ENCODE assay signal across 8 cellular contexts in the genomic region with DNA sequence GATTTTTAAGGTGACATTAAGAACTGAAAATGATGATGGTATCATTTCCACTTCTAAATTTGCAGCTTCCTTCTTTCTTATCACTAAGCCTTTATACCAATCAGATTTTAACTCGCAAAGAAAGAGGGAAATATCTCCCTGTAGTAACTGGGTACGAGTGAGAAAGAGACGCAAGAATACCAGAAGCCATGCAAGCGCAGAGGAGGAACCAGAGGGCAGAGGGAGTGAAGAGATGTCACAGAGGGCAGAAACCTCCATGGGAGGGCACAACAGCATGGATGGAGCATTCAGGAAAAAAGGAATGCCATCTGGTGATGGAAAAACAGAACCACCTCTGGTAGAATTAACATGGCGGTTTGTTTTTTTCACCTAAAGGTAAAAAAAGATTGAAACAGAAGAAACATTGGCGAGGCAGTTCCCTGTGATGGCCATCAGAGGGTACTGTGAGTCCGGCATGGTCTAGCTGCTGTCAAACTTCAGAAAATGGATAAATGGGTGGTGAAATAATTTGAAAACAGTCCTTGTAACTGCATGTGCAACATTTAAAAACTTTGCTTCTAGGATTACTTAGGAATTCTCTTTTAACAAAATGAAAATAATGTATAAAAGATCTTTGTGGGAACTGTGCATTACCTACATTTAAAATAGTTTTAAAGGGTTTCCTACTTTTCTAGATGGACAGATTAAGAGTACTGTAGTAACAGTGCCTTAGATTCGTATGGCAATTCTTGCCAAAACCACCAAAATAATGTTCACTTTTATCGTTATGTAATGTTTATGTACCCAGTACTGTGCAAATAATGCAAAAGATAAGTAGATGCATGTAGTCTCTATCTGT.
DNase-seq lines count a peak whose midpoint lies in the region; TF ChIP-seq lines count a peak whose summit lies in the region.

No MANE protein-coding gene starts in this region.

- TF ChIP-seq CTCF in WI38 (IDR thresholded peaks at IDR 0.05; ENCODE audit: low read depth, low read length) (peak; percentile 69), uterus (IDR thresholded peaks at IDR 0.05) (peak; percentile 22 to 40 (median 28))

- intact Hi-C loops in uterus (cut with DNase I; ENCODE audit: low total_unique reads): no loop called here

- no peaks in the 10 kb centered on the region for H3K9me3 ChIP-seq in uterus

- H3K36me3 ChIP-seq in uterus: no peaks in the 10 kb centered on the region

- peak; percentile 19 for DNase-seq in SKM-1 treated with dmso at 0.1 percent for 144 hours (lab: John Stamatoyannopoulos, UW; ENCODE audit: unreplicated experiment)
- no peak for DNase-seq in SKM-1 (lab: John Stamatoyannopoulos, UW; ENCODE audit: unreplicated experiment)
- peak; percentile 39 for DNase-seq in HT1080 (ENCODE audit: low read depth)
- DNase-seq in inferior parietal cortex (ENCODE audit: extremely low spot score): peak; percentile 38
- DNase-seq in uterus: no peak
- no peak for DNase-seq in NCI-H748 treated with DMSO at 0.1 percent for 48 hours (lab: John Stamatoyannopoulos, UW)
- DNase-seq in middle frontal gyrus (ENCODE audit: extremely low spot score, low spot score): no peak

- no peak overlapping the region for H3K27ac ChIP-seq in uterus

- no peaks in the 10 kb centered on the region for H3K27me3 ChIP-seq in uterus

- TF ChIP-seq POLR2A in uterus (IDR thresholded peaks at IDR 0.05): no peak

- no peaks in the 10 kb centered on the region for H3K4me1 ChIP-seq in uterus

- no peak overlapping the region for H3K4me3 ChIP-seq in WI38 (ENCODE audit: low read depth, low read length)
- H3K4me3 ChIP-seq in uterus: no peak overlapping the region

Comparison
In these comparisons a context has a peak if more than half of its experiments do, and no peak if none do; other contexts are left out.
1. DNase-seq: peak in SKM-1 treated with dmso at 0.1 percent for 144 hours (single experiment), HT1080 (single experiment) and inferior parietal cortex (single experiment); none in SKM-1 (single experiment), uterus (0 of 2), NCI-H748 treated with DMSO at 0.1 percent for 48 hours (single experiment) and middle frontal gyrus (single experiment).